Comparison of ENCODE assay signal across 23 cellular contexts in genomic region chr1:18005238-18005637, GRCh38.
"Had no signal": no experiment of that assay in that cellular context is flagged by ENCODE, and none has a peak within 500 bp of the region (broad histone marks: within the 10 kb centered on the region; RNA-seq: fewer than 3 reads in every experiment).

No MANE protein-coding gene starts in this region.

- H3K4me3 ChIP-seq: esophagus squamous epithelium, neural progenitor cell, right lobe of liver, smooth muscle cell, suprapubic skin, transverse colon, vagina had no signal

- H3K27me3 ChIP-seq: neural progenitor cell, right lobe of liver, vagina had no signal

- ATAC-seq: effector memory CD8-positive, alpha-beta T cell; naive thymus-derived CD4-positive, alpha-beta T cell; stimulated activated naive CD8-positive, alpha-beta T cell treated with anti-CD3 and anti-CD28 coated beads, Interleukin-15, amount 100 ng/mL, for 72 hours had no signal

- H2AFZ ChIP-seq: neural progenitor cell had no signal

- H3K27ac ChIP-seq: esophagus squamous epithelium, neural progenitor cell, right lobe of liver, suprapubic skin, transverse colon, vagina had no signal

- FAIRE-seq: endometrium, keratinocyte had no signal

- DNase-seq: cortex of kidney; effector memory CD8-positive, alpha-beta T cell; erythroblast; esophagus squamous epithelium; foreskin melanocyte; mesendoderm; midbrain; naive thymus-derived CD4-positive, alpha-beta T cell; posterior cingulate gyrus; right lobe of liver; stimulated activated CD4-positive, alpha-beta T cell treated with anti-CD3 and anti-CD28 coated beads, Interleukin-12 subunit alpha, Interleukin-12 subunit beta, amount 100 ng/mL, for 4 hours; stimulated activated CD4-positive, alpha-beta T cell treated with anti-CD3 and anti-CD28 coated beads, Interleukin-1b, Interleukin-23, amount 100 ng/mL, for 48 hours; stimulated activated CD4-positive, alpha-beta T cell treated with anti-CD3 and anti-CD28 coated beads, Interleukin-4, amount 100 ng/mL, for 1 hour; stimulated activated CD8-positive, alpha-beta memory T cell treated with anti-CD3 and anti-CD28 coated beads, Interleukin-4, amount 100 ng/mL, for 48 hours; stimulated activated naive CD4-positive, alpha-beta T cell; stimulated activated naive CD8-positive, alpha-beta T cell treated with anti-CD3 and anti-CD28 coated beads, Interleukin-15, amount 100 ng/mL, for 72 hours; transverse colon had no signal

- H3K9me3 ChIP-seq: esophagus squamous epithelium, right lobe of liver, suprapubic skin, transverse colon, vagina had no signal

- H3K9ac ChIP-seq: neural progenitor cell had no signal

- H3K36me3 ChIP-seq: esophagus squamous epithelium, neural progenitor cell, right lobe of liver, suprapubic skin, transverse colon, vagina had no signal

- H3K4me2 ChIP-seq: neural progenitor cell, smooth muscle cell had no signal

- H3K4me1 ChIP-seq: esophagus squamous epithelium, right lobe of liver, suprapubic skin, transverse colon, vagina had no signal
